25 cellular contexts compared by ENCODE assay signal in the genomic region with DNA sequence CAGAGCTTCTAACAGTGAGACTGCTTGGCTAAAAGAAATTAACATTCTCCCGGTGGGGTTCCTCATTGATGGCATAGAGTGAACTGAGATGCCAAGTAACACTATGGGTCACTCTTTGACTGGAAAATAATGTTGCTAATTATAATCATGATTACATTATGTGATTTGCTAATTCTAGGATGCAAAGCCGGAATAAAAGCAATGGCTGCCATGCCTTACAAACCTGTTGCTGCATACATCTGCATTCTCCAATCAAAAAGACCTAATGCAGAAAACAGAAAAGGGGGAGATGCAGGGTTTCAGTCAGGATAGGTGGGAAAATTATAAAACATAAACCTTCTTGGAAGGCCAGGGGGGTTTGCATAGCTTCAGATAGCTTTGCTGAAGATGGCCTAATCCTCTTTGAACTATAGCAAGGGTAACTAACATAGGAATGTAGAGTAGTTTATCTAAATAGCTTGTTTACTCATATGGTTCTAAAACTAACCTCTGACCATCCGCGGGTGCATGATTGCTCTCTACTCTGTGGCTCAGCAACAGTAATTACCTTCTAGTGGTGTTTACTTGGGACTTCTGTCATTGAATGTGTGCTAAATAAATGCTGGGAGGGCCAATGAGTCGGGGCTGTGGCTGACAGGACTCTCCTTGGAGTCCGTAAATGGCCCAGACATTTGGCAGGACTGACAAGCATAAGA.
"Had no signal": no experiment of that assay in that cellular context is flagged by ENCODE, and none has a peak within 500 bp of the region (broad histone marks: within the 10 kb centered on the region; RNA-seq: fewer than 3 reads in every experiment).

No MANE protein-coding gene starts in this region.

- H3K4me3 Mint-ChIP-seq: activated CD4-positive, alpha-beta memory T cell treated with anti-CD3 and anti-CD28 coated beads, Interleukin-2, amount 10 ng/mL, durations not matched to agents 7 days and 5 days; activated CD4-positive, alpha-beta T cell treated with anti-CD3 and anti-CD28 coated beads for 36 hours; activated naive CD4-positive, alpha-beta T cell treated with anti-CD3 and anti-CD28 coated beads for 36 hours; activated naive CD8-positive, alpha-beta T cell; activated T-helper 17 cell treated with anti-CD3 and anti-CD28 coated beads, Interleukin-2, amount 50 U/mL, for 72 hours; central memory CD8-positive, alpha-beta T cell; T-helper 17 cell had no signal

- H3K27ac Mint-ChIP-seq: activated CD4-positive, alpha-beta memory T cell treated with anti-CD3 and anti-CD28 coated beads, Interleukin-2, amount 10 ng/mL, durations not matched to agents 7 days and 5 days; activated CD4-positive, alpha-beta T cell treated with anti-CD3 and anti-CD28 coated beads for 36 hours; activated naive CD4-positive, alpha-beta T cell treated with anti-CD3 and anti-CD28 coated beads for 36 hours; activated naive CD8-positive, alpha-beta T cell; activated T-helper 17 cell treated with anti-CD3 and anti-CD28 coated beads, Interleukin-2, amount 50 U/mL, for 72 hours; T-helper 17 cell had no signal

- H3K4me1 Mint-ChIP-seq: activated CD4-positive, alpha-beta memory T cell treated with anti-CD3 and anti-CD28 coated beads, Interleukin-2, amount 10 ng/mL, durations not matched to agents 7 days and 5 days; activated T-helper 17 cell treated with anti-CD3 and anti-CD28 coated beads, Interleukin-2, amount 50 U/mL, for 72 hours had no signal

- H3K36me3 ChIP-seq: MG63, Peyer's patch had no signal

- H3K4me3 ChIP-seq: MG63, Peyer's patch had no signal

- H3K27me3 ChIP-seq: MG63, Peyer's patch had no signal

- H3K9me3 ChIP-seq: MG63, Peyer's patch had no signal

- H3K4me1 ChIP-seq: Peyer's patch had no signal

- H3K27ac ChIP-seq: Peyer's patch, RWPE1 had no signal

- H3K9me3 Mint-ChIP-seq: central memory CD8-positive, alpha-beta T cell had no signal

- H3K27me3 Mint-ChIP-seq: activated CD4-positive, alpha-beta memory T cell treated with anti-CD3 and anti-CD28 coated beads, Interleukin-2, amount 10 ng/mL, durations not matched to agents 7 days and 5 days; activated CD4-positive, alpha-beta T cell treated with anti-CD3 and anti-CD28 coated beads for 36 hours; activated naive CD8-positive, alpha-beta T cell; activated T-helper 17 cell treated with anti-CD3 and anti-CD28 coated beads, Interleukin-2, amount 50 U/mL, for 72 hours; brain; central memory CD8-positive, alpha-beta T cell; T-helper 17 cell had no signal

- ATAC-seq: activated CD4-positive, alpha-beta T cell treated with anti-CD3 and anti-CD28 coated beads for 36 hours; activated T-helper 17 cell treated with anti-CD3 and anti-CD28 coated beads, Interleukin-2, amount 50 U/mL, for 72 hours; T-helper 17 cell had no signal

- DNase-seq: activated CD4-positive, alpha-beta memory T cell treated with anti-CD3 and anti-CD28 coated beads, Interleukin-2, amount 10 ng/mL, durations not matched to agents 7 days and 5 days; activated CD4-positive, alpha-beta T cell treated with anti-CD3 and anti-CD28 coated beads for 36 hours; activated CD4-positive, alpha-beta T cell treated with anti-CD3 and anti-CD28 coated beads, Interleukin-2, amount 50 U/mL, for 1 hour; activated gamma-delta T cell; activated naive CD4-positive, alpha-beta T cell treated with anti-CD3 and anti-CD28 coated beads for 36 hours; activated T-cell treated with anti-CD3 and anti-CD28 coated beads for 4 hours; activated T-cell treated with anti-CD3 and anti-CD28 coated beads, Interleukin-2, amount 50 U/mL, for 48 hours; amygdala; MG63; MV-4-11; NCI-H1092 treated with DMSO at 0.1 percent for 48 hours; NCI-H1417 treated with DMSO at 0.1 percent for 48 hours; NCI-H1694 treated with DMSO at 0.1 percent for 48 hours; NCI-H2029 treated with DMSO at 0.1 percent for 48 hours; NCI-H446; NCI-H524; SHP77 treated with DMSO at 0.1 percent for 48 hours; T-helper 17 cell; T-helper 9 cell had no signal
